Comparison of ENCODE assay signal across 9 cellular contexts in the genomic region with DNA sequence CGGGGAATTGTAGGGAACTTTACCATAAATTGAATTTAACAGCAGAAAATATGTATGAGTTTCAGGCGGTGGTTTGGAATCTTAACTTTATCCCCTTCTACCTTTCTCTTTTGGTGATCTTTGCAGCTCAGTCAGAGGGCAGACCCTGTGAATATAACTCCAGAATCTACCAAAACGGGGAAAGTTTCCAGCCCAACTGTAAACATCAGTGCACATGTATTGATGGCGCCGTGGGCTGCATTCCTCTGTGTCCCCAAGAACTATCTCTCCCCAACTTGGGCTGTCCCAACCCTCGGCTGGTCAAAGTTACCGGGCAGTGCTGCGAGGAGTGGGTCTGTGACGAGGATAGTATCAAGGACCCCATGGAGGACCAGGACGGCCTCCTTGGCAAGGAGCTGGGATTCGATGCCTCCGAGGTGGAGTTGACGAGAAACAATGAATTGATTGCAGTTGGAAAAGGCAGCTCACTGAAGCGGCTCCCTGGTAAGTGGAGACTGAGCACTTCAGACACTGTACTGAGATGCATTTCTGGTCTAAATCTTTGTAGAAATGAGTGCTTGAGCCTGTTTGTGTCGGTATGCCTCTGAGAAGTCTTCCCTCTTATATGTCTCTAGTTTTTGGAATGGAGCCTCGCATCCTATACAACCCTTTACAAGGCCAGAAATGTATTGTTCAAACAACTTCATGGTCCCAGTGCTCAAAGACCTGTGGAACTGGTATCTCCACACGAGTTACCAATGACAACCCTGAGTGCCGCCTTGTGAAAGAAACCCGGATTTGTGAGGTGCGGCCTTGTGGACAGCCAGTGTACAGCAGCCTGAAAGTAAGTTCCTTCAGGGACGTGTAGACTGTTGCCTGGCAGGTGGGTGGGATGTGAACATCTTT. TPM values are rescaled to one million over a fixed set of nuclear protein-coding genes. Genes with fewer than 3 reads are reported as not detected.
DNase-seq lines count a peak whose midpoint lies in the region; ATAC-seq, FAIRE-seq and TF ChIP-seq lines count a peak whose summit lies in the region.
"Had no signal": no experiment of that assay in that cellular context is flagged by ENCODE, and none has a peak within 500 bp of the region (broad histone marks: within the 10 kb centered on the region; RNA-seq: fewer than 3 reads in every experiment).

No MANE protein-coding gene starts in this region.

- H3K79me2 ChIP-seq in mammary epithelial cell (ENCODE audit: insufficient read depth, low read length), result peaks cover 28% of the 10 kb centered on the region

- ATAC-seq in Right ventricle myocardium superior (ENCODE audit: poor library complexity) (peak; percentile 25), left lung (peak; percentile 52)

- FAIRE-seq in urothelium cell line (lab: Jason Lieb, UNC), result no peak
- FAIRE-seq: GM12878 had no signal

- H2AFZ ChIP-seq in mammary epithelial cell (ENCODE audit: low read depth, low read length), result no peak overlapping the region

- no peaks in the 10 kb centered on the region for H4K20me1 ChIP-seq in mammary epithelial cell (ENCODE audit: insufficient read depth, low read length)

- peak overlapping the region; percentile 81 for H3K4me2 ChIP-seq in mammary epithelial cell (ENCODE audit: insufficient read depth, low read depth, low read length)

- dilution Hi-C loops in mammary epithelial cell (cut with HindIII; ENCODE audit: low sequenced_read_pairs), result loop anchor here (5.0 kb wide), 1 partner anchor 100 kb away; no protein-coding TSS in a partner anchor

- H3K36me3 ChIP-seq in mammary epithelial cell (ENCODE audit: insufficient read depth, low read length) (peaks cover 25% of the 10 kb centered on the region), left lung (peaks cover 0 to 9% of the 10 kb centered on the region in 2 donors)

- H3K4me3 ChIP-seq in mammary epithelial cell (replicated peaks in 1 of 3; ENCODE audit: insufficient read depth in 1 of 3, low read depth in 2 of 3, low read length in 3 of 3) (peak overlapping the region; percentile 86 to 95 (median 92)), left lung (peak overlapping the region; percentile 56 to 73)

- H3K4me1 ChIP-seq in mammary epithelial cell (ENCODE audit: insufficient read depth, low read length) (peaks cover 40% of the 10 kb centered on the region), left lung (peaks cover 8 to 58% of the 10 kb centered on the region in 2 donors)

- DNase-seq in Right ventricle myocardium superior, result peak; percentile 39
- no peak for DNase-seq in cardiac septum (ENCODE audit: low spot score)
- peak; percentile 72 for DNase-seq in mammary epithelial cell
- peak in 1 of 2 donors; percentile 65 for DNase-seq in left lung
- DNase-seq in urothelium cell line (ENCODE audit: low spot score), result peak; percentile 58
- no peak for DNase-seq in medulla oblongata (ENCODE audit: extremely low spot score)
- DNase-seq in GM19240 (ENCODE audit: insufficient read length, low spot score), result no peak
- DNase-seq in activated naive CD4-positive, alpha-beta T cell (lab: John Stamatoyannopoulos, UW), result no peak

- no peaks in the 10 kb centered on the region for H3K27me3 ChIP-seq in mammary epithelial cell (ENCODE audit: insufficient read depth, low read length)
- peaks cover 0 to 51% of the 10 kb centered on the region in 2 donors for H3K27me3 ChIP-seq in left lung

- H3K27ac ChIP-seq in mammary epithelial cell (ENCODE audit: insufficient read depth, low read depth, low read length) (peak overlapping the region; percentile 86), left lung (peak overlapping the region; percentile 91 to 97)

- 3% methylated on average over 19 of the region's 21 CpGs for whole genome bisulfite sequencing in mammary epithelial cell (ENCODE audit: low coverage, missing lambda C conversion rate)

- peak overlapping the region; percentile 94 for H3K9ac ChIP-seq in mammary epithelial cell (ENCODE audit: insufficient read depth, low read length)

- BruUV-seq in mammary epithelial cell (replicated peaks; lab: Mats Ljungman, UMichigan), result TSS peak; percentile 40

- CTCF ChIA-PET in mammary epithelial cell (lab: Charles Lee; ENCODE audit: low non-redundant PET), result interaction anchor here (0.6 kb wide), 1 partner anchor 25 kb away, joined by 3 read pairs; no protein-coding TSS in a partner anchor

- peak; percentile 59 to 63 for TF ChIP-seq CTCF in mammary epithelial cell (conservative IDR thresholded peaks at IDR 0.05 in 1 of 2, IDR thresholded peaks at IDR 0.05 in 1 of 2; ENCODE audit: extremely low read depth in 1 of 2, insufficient read depth in 1 of 2, low read depth in 1 of 2, low read length in 2 of 2)
- peak; percentile 17 to 34 for TF ChIP-seq CTCF in left lung (IDR thresholded peaks at IDR 0.05)

- no peaks in the 10 kb centered on the region for H3K9me3 ChIP-seq in mammary epithelial cell (replicated peaks; ENCODE audit: insufficient read depth, low read length)
- H3K9me3 ChIP-seq in left lung, result no peaks in the 10 kb centered on the region

- in situ Hi-C loops in mammary epithelial cell (cut with MboI; ENCODE audit: low sequenced_read_pairs in 2 of 2), result loop anchor here in 1 of 2 donors (25.0 kb wide), 1 partner anchor 270 kb away; no protein-coding TSS in a partner anchor

- intact Hi-C loops in Right ventricle myocardium superior (cut with DNase I) (loop anchor here (5.0 kb wide), 1 partner anchor 110 kb away; no protein-coding TSS in a partner anchor), cardiac septum (cut with DNase I) (loop anchor here (2.0 to 5.0 kb wide), 6 partner anchors 31 to 267 kb away; partner anchors contain the start of gene ZNHIT6), mammary epithelial cell (cut with micrococcal nuclease) (loop anchor here (1.0 to 5.0 kb wide), 4 partner anchors 87 to 255 kb away; no protein-coding TSS in a partner anchor), left lung (cut with DNase I) (loop anchor here in 1 of 2 donors (10.0 kb wide), 2 partner anchors 113 to 277 kb away; no protein-coding TSS in a partner anchor)

RNA-seq across cellular contexts. Expression of gene CCN1, which starts 1.5 kb away (rescaled TPM):
- total RNA-seq in Right ventricle myocardium superior (29.4 TPM), cardiac septum (143 TPM), mammary epithelial cell (100 to 1,000 TPM in 1 of 2 donors, 10 to 100 TPM in 1; 59.7 to 164 TPM), left lung (100 to 1,000 TPM; 163 to 554 TPM)
- 83.8 TPM for polyA plus RNA-seq in mammary epithelial cell
- 130 TPM for polyA minus RNA-seq in mammary epithelial cell

Comparison
In these comparisons a context has a peak if more than half of its experiments do, and no peak if none do; other contexts are left out.
1. DNase-seq: peak in Right ventricle myocardium superior (single experiment), mammary epithelial cell (single experiment) and urothelium cell line (single experiment); none in cardiac septum (single experiment), medulla oblongata (single experiment), GM19240 (single experiment) and activated naive CD4-positive, alpha-beta T cell (0 of 4).